In the genomic region with DNA sequence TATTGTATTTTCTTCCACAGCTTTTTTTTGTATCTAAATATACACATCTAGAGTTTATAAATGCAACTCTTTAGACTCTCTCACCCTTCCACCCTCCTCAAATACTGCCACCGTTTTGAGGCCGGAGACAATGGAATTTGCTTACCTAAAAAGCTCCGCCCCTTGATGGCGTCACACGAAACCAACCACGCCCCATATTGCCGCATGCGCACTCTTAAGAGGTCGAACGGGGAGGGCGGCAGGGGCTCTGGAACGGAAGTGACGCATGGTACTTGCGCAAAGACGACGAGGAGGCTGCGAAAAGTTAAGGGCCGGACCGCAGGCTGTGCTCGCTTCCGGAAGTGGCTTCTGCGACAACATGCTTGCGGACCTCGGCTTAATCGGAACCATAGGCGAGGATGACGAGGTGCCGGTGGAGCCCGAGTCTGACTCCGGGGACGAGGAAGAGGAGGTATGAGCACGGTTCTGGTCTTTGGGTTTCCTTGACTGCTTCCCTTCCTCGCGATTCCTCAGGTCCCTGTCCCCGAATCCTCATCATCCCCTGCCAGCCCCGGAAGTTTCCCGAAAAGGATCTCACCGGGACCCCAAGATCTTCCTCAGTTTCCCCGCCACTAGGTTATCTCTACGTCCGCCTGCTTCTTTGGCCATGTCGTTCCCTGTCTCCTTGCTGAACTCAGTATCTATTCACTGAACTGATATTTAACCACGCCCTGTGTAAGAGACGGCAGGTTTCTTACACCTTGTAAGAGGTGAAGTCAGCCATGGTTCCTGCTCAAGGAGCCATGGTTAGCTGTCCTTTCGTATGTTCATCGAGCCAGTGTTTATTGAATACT, we compare ENCODE assay signal across 8 cellular contexts. TPM values are rescaled to one million over a fixed set of nuclear protein-coding genes. Genes with fewer than 3 reads are reported as not detected.
DNase-seq lines count a peak whose midpoint lies in the region; ATAC-seq and TF ChIP-seq lines count a peak whose summit lies in the region.

A gene with protein sequence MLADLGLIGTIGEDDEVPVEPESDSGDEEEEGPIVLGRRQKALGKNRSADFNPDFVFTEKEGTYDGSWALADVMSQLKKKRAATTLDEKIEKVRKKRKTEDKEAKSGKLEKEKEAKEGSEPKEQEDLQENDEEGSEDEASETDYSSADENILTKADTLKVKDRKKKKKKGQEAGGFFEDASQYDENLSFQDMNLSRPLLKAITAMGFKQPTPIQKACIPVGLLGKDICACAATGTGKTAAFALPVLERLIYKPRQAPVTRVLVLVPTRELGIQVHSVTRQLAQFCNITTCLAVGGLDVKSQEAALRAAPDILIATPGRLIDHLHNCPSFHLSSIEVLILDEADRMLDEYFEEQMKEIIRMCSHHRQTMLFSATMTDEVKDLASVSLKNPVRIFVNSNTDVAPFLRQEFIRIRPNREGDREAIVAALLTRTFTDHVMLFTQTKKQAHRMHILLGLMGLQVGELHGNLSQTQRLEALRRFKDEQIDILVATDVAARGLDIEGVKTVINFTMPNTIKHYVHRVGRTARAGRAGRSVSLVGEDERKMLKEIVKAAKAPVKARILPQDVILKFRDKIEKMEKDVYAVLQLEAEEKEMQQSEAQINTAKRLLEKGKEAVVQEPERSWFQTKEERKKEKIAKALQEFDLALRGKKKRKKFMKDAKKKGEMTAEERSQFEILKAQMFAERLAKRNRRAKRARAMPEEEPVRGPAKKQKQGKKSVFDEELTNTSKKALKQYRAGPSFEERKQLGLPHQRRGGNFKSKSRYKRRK (plus strand): TSS at position 326 of the 833 bp plus-strand sequence. CDS start 33 bp downstream, at position 359.

- peak within 1 kb of the TSS; percentile 68 to 87 for H3K4me3 ChIP-seq in left lung

- H3K27ac ChIP-seq in left lung: peak within 1 kb of the TSS; percentile 81 to 86

- intact Hi-C loops in left lung (cut with DNase I): loop anchor here in 1 of 2 donors (5.0 kb wide), 1 partner anchor 87 kb away; no protein-coding TSS in a partner anchor

- ATAC-seq in GM19372 (IDR thresholded peaks at IDR 0.05; ENCODE audit: low read depth, unreplicated experiment): peak; percentile 97
- peak; percentile 46 for ATAC-seq in HG03558 (IDR thresholded peaks at IDR 0.05; ENCODE audit: extremely low read depth, unreplicated experiment)
- ATAC-seq in left lung: peak; percentile 90

- peaks cover 0 to 31% of the 10 kb centered on the region in 2 donors for H3K36me3 ChIP-seq in left lung

- peaks cover 8 to 29% of the 10 kb centered on the region in 2 donors for H3K4me1 ChIP-seq in left lung

- no peaks in the 10 kb centered on the region for H3K27me3 ChIP-seq in left lung

- DNase-seq in C1 segment of cervical spinal cord (lab: John Stamatoyannopoulos, UW) (peak; percentile 74 to 98 (median 96)), NCI-H774 (lab: John Stamatoyannopoulos, UW) (peak; percentile 96), dermis blood vessel endothelial cell (peak; percentile 99), left lung (peak; percentile 97 to 98)
- DNase-seq in activated CD4-positive, alpha-beta T cell treated with anti-CD3 and anti-CD28 coated beads, Interleukin-2, amount 50 U/mL, for 4 hours: peak; percentile 92 to 94
- peak; percentile 93 to 96 for DNase-seq in stimulated activated CD4-positive, alpha-beta T cell treated with anti-CD3 and anti-CD28 coated beads, Interleukin-2, amount 100 ng/mL, for 48 hours

- no peaks in the 10 kb centered on the region for H3K9me3 ChIP-seq in left lung

- TF ChIP-seq CTCF in left lung (IDR thresholded peaks at IDR 0.05): no peak

RNA-seq across cellular contexts. Expression of the gene that starts here (rescaled TPM):
- total RNA-seq in dermis blood vessel endothelial cell: 31.0 and 31.1 TPM in 2 replicates
- total RNA-seq in left lung: 10 to 100 TPM; 21.8 to 22.2 TPM

Comparison
In these comparisons a context has a peak if more than half of its experiments do, and no peak if none do; other contexts are left out.
1. Peak in every context shown above with its lines: DNase-seq, ATAC-seq, H3K4me3 ChIP-seq and H3K27ac ChIP-seq.
2. ATAC-seq: peak in every context shown above with its lines; median percentile 97 in GM19372; 90 in left lung; 46 in HG03558.